15 cellular contexts compared by ENCODE assay signal in genomic region chr17:51015145-51015558, GRCh38.
DNase-seq lines count a peak whose midpoint lies in the region; ATAC-seq and TF ChIP-seq lines count a peak whose summit lies in the region.
"Had no signal": no experiment of that assay in that cellular context is flagged by ENCODE, and none has a peak within 500 bp of the region (broad histone marks: within the 10 kb centered on the region; RNA-seq: fewer than 3 reads in every experiment).

No MANE protein-coding gene starts in this region.

- H3K27ac Mint-ChIP-seq in activated T-cell treated with anti-CD3 and anti-CD28 coated beads, Interleukin-2, amount 50 U/mL, for 72 hours: peak overlapping the region; percentile 94
- H3K27ac Mint-ChIP-seq in type B pancreatic cell (peak overlapping the region; percentile 80), natural killer cell (peak overlapping the region in 1 of 2 donors; percentile 32)
- H3K27ac Mint-ChIP-seq: activated T-helper 2 cell treated with anti-CD3 and anti-CD28 coated beads, Interferon-gamma antibody, Interleukin-2, Interleukin-4, amounts not matched to agents 10 μg/mL and 5 μg/mL and 100 μg/mL, durations not matched to agents 14 hours and 24 hours and 36 hours had no signal

- DNase-seq in activated T-cell treated with anti-CD3 and anti-CD28 coated beads, Interleukin-2, amount 50 U/mL, for 72 hours: no peak
- no peak for DNase-seq in activated T-cell treated with anti-CD3 and anti-CD28 coated beads, Interleukin-2, amount 50 U/mL, for 1 hour
- peak; percentile 1 for DNase-seq in RPMI7951 (ENCODE audit: low read depth)
- peak; percentile 18 for DNase-seq in fibroblast of pulmonary artery (ENCODE audit: low read depth)
- no peak for DNase-seq in type B pancreatic cell (ENCODE audit: extremely low spot score, unreplicated experiment)
- no peak for DNase-seq in natural killer cell
- DNase-seq: effector memory CD8-positive, alpha-beta T cell; islet precursor cell; KBM-7; nucleus accumbens; stimulated activated CD4-positive, alpha-beta T cell treated with anti-CD3 and anti-CD28 coated beads, Interleukin-4, amount 100 ng/mL, for 4 hours; thyroid gland had no signal

- TF ChIP-seq CTCF in fibroblast of pulmonary artery (IDR thresholded peaks at IDR 0.05; ENCODE audit: low read length, missing control alignments): no peak
- TF ChIP-seq CTCF in type B pancreatic cell (conservative IDR thresholded peaks at IDR 0.05): no peak
- TF ChIP-seq CTCF in natural killer cell (IDR thresholded peaks at IDR 0.05): no peak

- H3K4me1 Mint-ChIP-seq in activated T-cell treated with anti-CD3 and anti-CD28 coated beads, Interleukin-2, amount 50 U/mL, for 72 hours (ENCODE audit: low read depth): peaks cover 5% of the 10 kb centered on the region
- peaks cover 17% of the 10 kb centered on the region for H3K4me1 Mint-ChIP-seq in type B pancreatic cell (ENCODE audit: unreplicated experiment)
- peaks cover 0 to 5% of the 10 kb centered on the region in 2 donors for H3K4me1 Mint-ChIP-seq in natural killer cell

- H3K36me3 Mint-ChIP-seq in activated T-cell treated with anti-CD3 and anti-CD28 coated beads, Interleukin-2, amount 50 U/mL, for 72 hours (ENCODE audit: insufficient read depth in 2 of 2): peaks cover 1 to 3% of the 10 kb centered on the region in 2 donors
- H3K36me3 Mint-ChIP-seq in type B pancreatic cell: peaks cover 8% of the 10 kb centered on the region
- peaks cover 27% of the 10 kb centered on the region for H3K36me3 Mint-ChIP-seq in natural killer cell

- no peak for TF ChIP-seq POLR2A in GM18505 (IDR thresholded peaks at IDR 0.05; ENCODE audit: borderline replicate concordance, extremely low read depth, insufficient read depth, insufficient read length)

- H3K9me3 Mint-ChIP-seq in activated T-cell treated with anti-CD3 and anti-CD28 coated beads, Interleukin-2, amount 50 U/mL, for 72 hours: no peaks in the 10 kb centered on the region
- H3K9me3 Mint-ChIP-seq in type B pancreatic cell (no peaks in the 10 kb centered on the region), natural killer cell (no peaks in the 10 kb centered on the region)
- H3K9me3 Mint-ChIP-seq: activated T-helper 2 cell treated with anti-CD3 and anti-CD28 coated beads, Interferon-gamma antibody, Interleukin-2, Interleukin-4, amounts not matched to agents 10 μg/mL and 5 μg/mL and 100 μg/mL, durations not matched to agents 14 hours and 24 hours and 36 hours; effector memory CD8-positive, alpha-beta T cell had no signal

- no peak overlapping the region for H3K4me3 Mint-ChIP-seq in activated T-cell treated with anti-CD3 and anti-CD28 coated beads, Interleukin-2, amount 50 U/mL, for 72 hours
- H3K4me3 Mint-ChIP-seq in type B pancreatic cell (no peak overlapping the region), natural killer cell (no peak overlapping the region)
- H3K4me3 Mint-ChIP-seq: effector memory CD8-positive, alpha-beta T cell had no signal

- no peaks in the 10 kb centered on the region for H3K27me3 Mint-ChIP-seq in activated T-cell treated with anti-CD3 and anti-CD28 coated beads, Interleukin-2, amount 50 U/mL, for 72 hours (ENCODE audit: low read depth)
- no peaks in the 10 kb centered on the region for H3K27me3 Mint-ChIP-seq in type B pancreatic cell
- H3K27me3 Mint-ChIP-seq in natural killer cell (ENCODE audit: low read depth in 2 of 2): no peaks in the 10 kb centered on the region
- H3K27me3 Mint-ChIP-seq: effector memory CD8-positive, alpha-beta T cell had no signal

- no peak overlapping the region for H3K4me3 ChIP-seq in fibroblast of pulmonary artery (replicated peaks; ENCODE audit: low read depth, low read length)
- H3K4me3 ChIP-seq: thyroid gland had no signal

- intact Hi-C loops in natural killer cell (cut with micrococcal nuclease): no loop called here

- ATAC-seq in activated T-cell treated with anti-CD3 and anti-CD28 coated beads, Interleukin-2, amount 50 U/mL, for 72 hours (replicated peaks in 1 of 2): no peak
- ATAC-seq in GM18505 (IDR thresholded peaks at IDR 0.05; ENCODE audit: unreplicated experiment) (no peak), natural killer cell (no peak), HG03196 (IDR thresholded peaks at IDR 0.05; ENCODE audit: unreplicated experiment) (no peak)
- ATAC-seq: effector memory CD8-positive, alpha-beta T cell had no signal

Comparison
In these comparisons a context has a peak if more than half of its experiments do, and no peak if none do; other contexts are left out.
1. DNase-seq: peak in RPMI7951 (single experiment) and fibroblast of pulmonary artery (single experiment); none in activated T-cell treated with anti-CD3 and anti-CD28 coated beads, Interleukin-2, amount 50 U/mL, for 72 hours (0 of 2), activated T-cell treated with anti-CD3 and anti-CD28 coated beads, Interleukin-2, amount 50 U/mL, for 1 hour (single experiment), type B pancreatic cell (single experiment) and natural killer cell (single experiment).